ENCODE assay signal across 9 cellular contexts in genomic region chr22:42644422-42645340, GRCh38. TPM values are rescaled to one million over a fixed set of nuclear protein-coding genes. Genes with fewer than 3 reads are reported as not detected.
DNase-seq lines count a peak whose midpoint lies in the region; ATAC-seq and TF ChIP-seq lines count a peak whose summit lies in the region.
"Had no signal": no experiment of that assay in that cellular context is flagged by ENCODE, and none has a peak within 500 bp of the region (broad histone marks: within the 10 kb centered on the region; RNA-seq: fewer than 3 reads in every experiment).

No MANE protein-coding gene starts in this region.

- H3K9me3 Mint-ChIP-seq in progenitor cell of endocrine pancreas (ENCODE audit: low read depth) = no peaks in the 10 kb centered on the region

- no peaks in the 10 kb centered on the region for H3K27me3 Mint-ChIP-seq in progenitor cell of endocrine pancreas

- peaks cover 20% of the 10 kb centered on the region for H3K4me1 Mint-ChIP-seq in progenitor cell of endocrine pancreas (ENCODE audit: low read depth)

- peak overlapping the region; percentile 86 for H3K27ac Mint-ChIP-seq in progenitor cell of endocrine pancreas

- ATAC-seq in HG02840 (IDR thresholded peaks at IDR 0.05; ENCODE audit: low FRiP score, unreplicated experiment) (no peak), HG03159 (IDR thresholded peaks at IDR 0.05; ENCODE audit: unreplicated experiment) (no peak)

- TF ChIP-seq CTCF in C4-2B (conservative IDR thresholded peaks at IDR 0.05) (no peak), fibroblast of pulmonary artery (IDR thresholded peaks at IDR 0.05; ENCODE audit: low read length, missing control alignments) (no peak), progenitor cell of endocrine pancreas (IDR thresholded peaks at IDR 0.05; ENCODE audit: unreplicated experiment) (no peak)

- peaks cover 57% of the 10 kb centered on the region for H3K4me1 ChIP-seq in SJSA1 (replicated peaks)

- H3K27me3 ChIP-seq in SJSA1 (replicated peaks) = no peaks in the 10 kb centered on the region

- peak overlapping the region; percentile 67; the same call in 1 of the 2 replicates for H3K27ac ChIP-seq in C4-2B
- peak overlapping the region; percentile 31; the same call in 1 of the 2 replicates for H3K27ac ChIP-seq in SJSA1

- H3K36me3 Mint-ChIP-seq in progenitor cell of endocrine pancreas (ENCODE audit: insufficient read depth) = no peaks in the 10 kb centered on the region

- DNase-seq in SJSA1 (ENCODE audit: low read depth in 1 of 2, low spot score in 2 of 2) (peak; percentile 29 to 51), fibroblast of pulmonary artery (ENCODE audit: low read depth) (peak; percentile 62), progenitor cell of endocrine pancreas (ENCODE audit: low spot score, unreplicated experiment) (no peak), midbrain (lab: John Stamatoyannopoulos, UW) (no peak), occipital lobe (lab: John Stamatoyannopoulos, UW) (no peak)
- DNase-seq: cortex of kidney had no signal

- 0 out of 2 replicates have a peak, but pooled peaks cover 4% of the 10 kb centered on the region for H3K9me3 ChIP-seq in SJSA1 (replicated peaks)

- H3K4me3 ChIP-seq in SJSA1 = no peak overlapping the region
- H3K4me3 ChIP-seq in fibroblast of pulmonary artery (replicated peaks; ENCODE audit: low read depth, low read length) = no peak overlapping the region

- peaks cover 43% of the 10 kb centered on the region for H3K36me3 ChIP-seq in SJSA1

- H3K4me3 Mint-ChIP-seq in progenitor cell of endocrine pancreas (ENCODE audit: low read depth) = no peak overlapping the region

RNA-seq across cellular contexts. Expression of gene ATP5MGL, which starts 4.3 kb away (rescaled TPM):
- total RNA-seq in SJSA1 (2014; rRNA removed; shearing (Covaris generic)) = not detected in 2 replicates
- total RNA-seq in progenitor cell of endocrine pancreas (0.40 and 0.89 TPM in 2 replicates), occipital lobe (0.31 TPM)

RNA-seq across cellular contexts. Expression of gene CYB5R3, which starts 4.5 kb away (rescaled TPM):
- total RNA-seq in SJSA1 (2014; rRNA removed; shearing (Covaris generic)) = 91.3 and 149 TPM in 2 replicates
- total RNA-seq in progenitor cell of endocrine pancreas = 77.3 and 85.9 TPM in 2 replicates
- total RNA-seq in occipital lobe = 14.0 TPM

RNA-seq across cellular contexts. Expression of gene POLDIP3, which starts 30.0 kb away (rescaled TPM):
- 33.3 and 34.6 TPM in 2 replicates for total RNA-seq in SJSA1 (2014; rRNA removed; shearing (Covaris generic))
- 77.5 and 82.4 TPM in 2 replicates for total RNA-seq in progenitor cell of endocrine pancreas
- total RNA-seq in occipital lobe = 27.1 TPM

Comparison
In these comparisons a context has a peak if more than half of its experiments do, and no peak if none do; other contexts are left out.
1. DNase-seq: peak in SJSA1 (2 of 2) and fibroblast of pulmonary artery (single experiment); none in progenitor cell of endocrine pancreas (single experiment), midbrain (single experiment) and occipital lobe (single experiment).